In genomic region chr15:73624530-73624929, GRCh38 we compare ENCODE assay signal across 17 cellular contexts. TPM values are rescaled to one million over a fixed set of nuclear protein-coding genes. Genes with fewer than 3 reads are reported as not detected.
DNase-seq lines count a peak whose midpoint lies in the region; ATAC-seq and TF ChIP-seq lines count a peak whose summit lies in the region.
"Had no signal": no experiment of that assay in that cellular context is flagged by ENCODE, and none has a peak within 500 bp of the region (broad histone marks: within the 10 kb centered on the region; RNA-seq: fewer than 3 reads in every experiment).

No MANE protein-coding gene starts in this region.

- H3K9me3 ChIP-seq in heart left ventricle = no peaks in the 10 kb centered on the region
- H3K9me3 ChIP-seq in stomach smooth muscle (ENCODE audit: control insufficient read depth in 2 of 2, low read length in 2 of 2) = no peaks in the 10 kb centered on the region
- H3K9me3 ChIP-seq: psoas muscle, tibial nerve had no signal

- no peak overlapping the region for H3K9ac ChIP-seq in stomach smooth muscle (ENCODE audit: low read length in 2 of 2)

- H3K4me1 ChIP-seq in heart left ventricle (peaks cover 3 to 99% (median 78%) of the 10 kb centered on the region in 12 donors), stomach smooth muscle (ENCODE audit: control insufficient read depth, insufficient read depth, low read length) (peaks cover 26% of the 10 kb centered on the region)

- ATAC-seq in heart left ventricle = peak in 3 of 4 donors; percentile 52 to 62 (median 58)
- ATAC-seq in left cardiac atrium = no peak
- ATAC-seq in left colon = peak; percentile 18
- ATAC-seq in activated CD4-positive, CD25-positive, alpha-beta regulatory T cell treated with anti-CD3 and anti-CD28 coated beads, Interleukin-2, amount 50 U/mL, for 24 hours = no peak
- ATAC-seq: activated CD4-positive, alpha-beta T cell treated with anti-CD3 and anti-CD28 coated beads for 36 hours; HCT116 had no signal

- intact Hi-C loops in heart left ventricle (cut with DNase I) (no loop called here), left cardiac atrium (cut with DNase I) (no loop called here), left colon (cut with DNase I, micrococcal nuclease) (no loop called here)

- H3K36me3 ChIP-seq in heart left ventricle = no peaks in the 10 kb centered on the region
- H3K36me3 ChIP-seq in stomach smooth muscle (ENCODE audit: control insufficient read depth in 2 of 2, insufficient read depth in 2 of 2, low read length in 2 of 2) = no peaks in the 10 kb centered on the region
- H3K36me3 ChIP-seq: tibial nerve had no signal

- no peak for TF ChIP-seq POLR2A in heart left ventricle (IDR thresholded peaks at IDR 0.05)

- DNase-seq in heart left ventricle (no peak), left cardiac atrium (no peak), coronary artery (ENCODE audit: low spot score) (no peak), left colon (no peak), nucleus accumbens (lab: John Stamatoyannopoulos, UW) (no peak), NCI-H2029 (lab: John Stamatoyannopoulos, UW) (no peak)
- DNase-seq: activated CD4-positive, alpha-beta T cell treated with anti-CD3 and anti-CD28 coated beads for 36 hours; activated gamma-delta T cell; head of caudate nucleus; NCI-H1436; psoas muscle; T-helper 2 cell had no signal

- TF ChIP-seq CTCF in heart left ventricle (IDR thresholded peaks at IDR 0.05) (no peak), coronary artery (IDR thresholded peaks at IDR 0.05) (no peak)

- H3K27me3 ChIP-seq in heart left ventricle = no peaks in the 10 kb centered on the region
- H3K27me3 ChIP-seq in stomach smooth muscle (ENCODE audit: control insufficient read depth in 1 of 2, insufficient read depth in 2 of 2, low read length in 2 of 2) = no peaks in the 10 kb centered on the region
- H3K27me3 ChIP-seq: tibial nerve had no signal

- WGBS in heart left ventricle, 4 donors = 0 to 16% (median 5%) methylated on average over 1 of the region's 1 CpG

- H3K27ac ChIP-seq in heart left ventricle = no peak overlapping the region
- no peak overlapping the region for H3K27ac ChIP-seq in coronary artery
- H3K27ac ChIP-seq in stomach smooth muscle (ENCODE audit: low read length) = no peak overlapping the region
- H3K27ac ChIP-seq: psoas muscle, tibial nerve had no signal

- H3K4me3 ChIP-seq in heart left ventricle = no peak overlapping the region
- H3K4me3 ChIP-seq in coronary artery = peak overlapping the region; percentile 1
- H3K4me3 ChIP-seq in stomach smooth muscle (ENCODE audit: low read length in 2 of 2) = peak overlapping the region; percentile 2 to 16
- H3K4me3 ChIP-seq: psoas muscle, tibial nerve had no signal

RNA-seq across cellular contexts. Expression of gene NPTN, which starts 8.7 kb away (rescaled TPM):
- total RNA-seq in heart left ventricle (100 to 1,000 TPM; 166 to 264 (median 205) TPM), left cardiac atrium (100 to 1,000 TPM; 175 to 223 TPM), left colon (100 to 1,000 TPM; 150 to 155 TPM)
- polyA plus RNA-seq in heart left ventricle = 100 to 1,000 TPM in 1 of 2 donors, 10 to 100 TPM in 1; 89.3 to 194 TPM

RNA-seq across cellular contexts. Expression of gene CD276, which starts 59.7 kb away (rescaled TPM):
- 100 to 1,000 TPM in 1 of 9 donors, 10 to 100 TPM in 8; 32.0 to 127 (median 53.3) TPM for total RNA-seq in heart left ventricle
- polyA plus RNA-seq in heart left ventricle = 10 to 100 TPM; 29.1 to 85.4 TPM
- 10 to 100 TPM; 29.6 to 77.5 TPM for total RNA-seq in left cardiac atrium
- 10 to 100 TPM; 38.6 to 41.6 TPM for total RNA-seq in left colon
- total RNA-seq: OCI-LY7 had no signal

Comparison
In these comparisons a context has a peak if more than half of its experiments do, and no peak if none do; other contexts are left out.
1. ATAC-seq: peak in heart left ventricle (3 of 4) and left colon (single experiment); none in left cardiac atrium (0 of 2) and activated CD4-positive, CD25-positive, alpha-beta regulatory T cell treated with anti-CD3 and anti-CD28 coated beads, Interleukin-2, amount 50 U/mL, for 24 hours (0 of 2).
2. H3K4me3 ChIP-seq: peak in coronary artery (single experiment) and stomach smooth muscle (2 of 2); none in heart left ventricle (0 of 12).